8 cellular contexts compared by ENCODE assay signal in genomic region chr16:88686439-88687253, GRCh38. TPM values are rescaled to one million over a fixed set of nuclear protein-coding genes. Genes with fewer than 3 reads are reported as not detected.
DNase-seq lines count a peak whose midpoint lies in the region; ATAC-seq and TF ChIP-seq lines count a peak whose summit lies in the region.

TSS of gene SNAI3 (minus strand) at chr16:88686507. CDS start at chr16:88686406, 101 bp downstream.

- H3K36me3 Mint-ChIP-seq in activated T-cell treated with anti-CD3 and anti-CD28 coated beads, Interleukin-2, amount 50 U/mL, for 72 hours (ENCODE audit: insufficient read depth in 2 of 2), result peaks cover 0 to 2% of the 10 kb centered on the region in 2 donors

- peak within 1 kb of the TSS; percentile 25 for H3K4me2 ChIP-seq in neural cell (ENCODE audit: low read length)

- H3K27me3 ChIP-seq in neural cell (ENCODE audit: insufficient read depth, low read depth, low read length), result peaks cover 45% of the 10 kb centered on the region

- TF ChIP-seq RAD21 in neural cell (conservative IDR thresholded peaks at IDR 0.05), result no peak

- H3K4me1 Mint-ChIP-seq in activated T-cell treated with anti-CD3 and anti-CD28 coated beads, Interleukin-2, amount 50 U/mL, for 72 hours (ENCODE audit: low read depth), result peaks cover 34% of the 10 kb centered on the region
- H3K4me1 Mint-ChIP-seq in stimulated activated naive CD8-positive, alpha-beta T cell treated with anti-CD3 and anti-CD28 coated beads, Interleukin-15, amount 100 ng/mL, for 72 hours, result peaks cover 78% of the 10 kb centered on the region

- TF ChIP-seq EP300 in neural cell (conservative IDR thresholded peaks at IDR 0.05; ENCODE audit: poor library complexity, severe bottlenecking), result no peak

- TF ChIP-seq CTCF in fibroblast of mammary gland (conservative IDR thresholded peaks at IDR 0.05; ENCODE audit: control insufficient read depth, insufficient read depth, low read depth, low read length) (no peak), neural cell (IDR thresholded peaks at IDR 0.05; ENCODE audit: poor library complexity, severe bottlenecking) (no peak)

- H4K20me1 ChIP-seq in neural cell (ENCODE audit: insufficient read depth), result no peaks in the 10 kb centered on the region

- no peaks in the 10 kb centered on the region for H3K9me3 Mint-ChIP-seq in activated T-cell treated with anti-CD3 and anti-CD28 coated beads, Interleukin-2, amount 50 U/mL, for 72 hours
- H3K9me3 Mint-ChIP-seq in stimulated activated naive CD8-positive, alpha-beta T cell treated with anti-CD3 and anti-CD28 coated beads, Interleukin-15, amount 100 ng/mL, for 72 hours, result no peaks in the 10 kb centered on the region

- no peaks in the 10 kb centered on the region for H3K9me2 ChIP-seq in neural cell (ENCODE audit: insufficient read depth, low read length)

- no peak within 1 kb of the TSS for H2AFZ ChIP-seq in neural cell (ENCODE audit: low read depth, low read length)

- H3K4me3 ChIP-seq in fibroblast of mammary gland (ENCODE audit: control insufficient read depth, low read depth, low read length), result peak within 1 kb of the TSS; percentile 33
- peak within 1 kb of the TSS; percentile 68 for H3K4me3 ChIP-seq in neural cell (ENCODE audit: low read length)

- H3K9ac ChIP-seq in neural cell (ENCODE audit: low read length), result peak within 1 kb of the TSS; percentile 3

- no peaks in the 10 kb centered on the region for H3F3A ChIP-seq in neural cell (ENCODE audit: insufficient read depth, low read length, poor library complexity, severe bottlenecking)

- no peaks in the 10 kb centered on the region for H3K36me3 ChIP-seq in neural cell (ENCODE audit: insufficient read depth, low read length)

- peak; percentile 65 for ATAC-seq in GM19438 (IDR thresholded peaks at IDR 0.05; ENCODE audit: low read depth, unreplicated experiment)
- peak; percentile 85 for ATAC-seq in activated T-cell treated with anti-CD3 and anti-CD28 coated beads, Interleukin-2, amount 50 U/mL, for 72 hours (replicated peaks in 1 of 2)
- ATAC-seq in stimulated activated naive CD8-positive, alpha-beta T cell treated with anti-CD3 and anti-CD28 coated beads, Interleukin-15, amount 100 ng/mL, for 72 hours, result peak; percentile 79

- H3K4me3 Mint-ChIP-seq in activated T-cell treated with anti-CD3 and anti-CD28 coated beads, Interleukin-2, amount 50 U/mL, for 72 hours, result peak within 1 kb of the TSS; percentile 83 to 85
- H3K4me3 Mint-ChIP-seq in stimulated activated naive CD8-positive, alpha-beta T cell treated with anti-CD3 and anti-CD28 coated beads, Interleukin-15, amount 100 ng/mL, for 72 hours, result peak within 1 kb of the TSS; percentile 80 to 82

- H3K27ac ChIP-seq in neural cell (ENCODE audit: low read length), result no peak within 1 kb of the TSS

- H3K79me2 ChIP-seq in neural cell (replicated peaks; ENCODE audit: insufficient read depth, low read length), result no peaks in the 10 kb centered on the region

- DNase-seq in CD1c-positive myeloid dendritic cell (ENCODE audit: extremely low spot score), result peak; percentile 98
- DNase-seq in HK-2 (ENCODE audit: unreplicated experiment), result peak; percentile 78
- peak; percentile 86 for DNase-seq in OCI-M1 (lab: John Stamatoyannopoulos, UW)
- DNase-seq in activated T-cell treated with anti-CD3 and anti-CD28 coated beads, Interleukin-2, amount 50 U/mL, for 72 hours, result peak; percentile 93 to 96
- DNase-seq in fibroblast of mammary gland (ENCODE audit: low read depth), result peak; percentile 46
- peak; percentile 78 to 79 for DNase-seq in stimulated activated naive CD8-positive, alpha-beta T cell treated with anti-CD3 and anti-CD28 coated beads, Interleukin-15, amount 100 ng/mL, for 72 hours

- no peak within 1 kb of the TSS for H3K27ac Mint-ChIP-seq in activated T-cell treated with anti-CD3 and anti-CD28 coated beads, Interleukin-2, amount 50 U/mL, for 72 hours
- H3K27ac Mint-ChIP-seq in stimulated activated naive CD8-positive, alpha-beta T cell treated with anti-CD3 and anti-CD28 coated beads, Interleukin-15, amount 100 ng/mL, for 72 hours, result no peak within 1 kb of the TSS

- no peaks in the 10 kb centered on the region for H3K27me3 Mint-ChIP-seq in activated T-cell treated with anti-CD3 and anti-CD28 coated beads, Interleukin-2, amount 50 U/mL, for 72 hours (ENCODE audit: low read depth)
- no peaks in the 10 kb centered on the region for H3K27me3 Mint-ChIP-seq in stimulated activated naive CD8-positive, alpha-beta T cell treated with anti-CD3 and anti-CD28 coated beads, Interleukin-15, amount 100 ng/mL, for 72 hours

- H3K9me3 ChIP-seq in neural cell (ENCODE audit: low read length), result no peaks in the 10 kb centered on the region

TF ChIP-seq in neural cell, 6 proteins besides CTCF, POLR2A, EP300 and RAD21:
- TF ChIP-seq SMC3 (conservative IDR thresholded peaks at IDR 0.05; ENCODE audit: poor library complexity) (no peak), TAF1 (IDR thresholded peaks at IDR 0.05; ENCODE audit: low read depth) (no peak), POLR2AphosphoS5 (IDR thresholded peaks at IDR 0.05) (no peak), REST (IDR thresholded peaks at IDR 0.05; ENCODE audit: borderline replicate concordance) (no peak), MXI1 (conservative IDR thresholded peaks at IDR 0.05; ENCODE audit: poor library complexity, severe bottlenecking) (peak; percentile 34), EZH2 (IDR thresholded peaks at IDR 0.05; ENCODE audit: borderline replicate concordance, insufficient read depth, low read length, poor library complexity, severe bottlenecking) (no peak)
TF ChIP-seq in neural cell: peak in this region for 1.

RNA-seq across cellular contexts. Expression of gene SNAI3, which starts in this region (rescaled TPM):
- total RNA-seq in activated T-cell treated with anti-CD3 and anti-CD28 coated beads, Interleukin-2, amount 50 U/mL, for 72 hours, result 10 to 100 TPM in 1 of 2 donors, 1 to 10 TPM in 1; 8.4 to 10.5 TPM
- not detected in 2 replicates for polyA plus RNA-seq in neural cell
- polyA minus RNA-seq in neural cell, result not detected in 2 replicates

Comparison
In these comparisons a context has a peak if more than half of its experiments do, and no peak if none do; other contexts are left out.
1. DNase-seq: peak in every context shown above with its lines; median percentile 98 in CD1c-positive myeloid dendritic cell; 94 in activated T-cell treated with anti-CD3 and anti-CD28 coated beads, Interleukin-2, amount 50 U/mL, for 72 hours; 86 in OCI-M1; 78 in stimulated activated naive CD8-positive, alpha-beta T cell treated with anti-CD3 and anti-CD28 coated beads, Interleukin-15, amount 100 ng/mL, for 72 hours; 78 in HK-2; 46 in fibroblast of mammary gland.